In the genomic region with DNA sequence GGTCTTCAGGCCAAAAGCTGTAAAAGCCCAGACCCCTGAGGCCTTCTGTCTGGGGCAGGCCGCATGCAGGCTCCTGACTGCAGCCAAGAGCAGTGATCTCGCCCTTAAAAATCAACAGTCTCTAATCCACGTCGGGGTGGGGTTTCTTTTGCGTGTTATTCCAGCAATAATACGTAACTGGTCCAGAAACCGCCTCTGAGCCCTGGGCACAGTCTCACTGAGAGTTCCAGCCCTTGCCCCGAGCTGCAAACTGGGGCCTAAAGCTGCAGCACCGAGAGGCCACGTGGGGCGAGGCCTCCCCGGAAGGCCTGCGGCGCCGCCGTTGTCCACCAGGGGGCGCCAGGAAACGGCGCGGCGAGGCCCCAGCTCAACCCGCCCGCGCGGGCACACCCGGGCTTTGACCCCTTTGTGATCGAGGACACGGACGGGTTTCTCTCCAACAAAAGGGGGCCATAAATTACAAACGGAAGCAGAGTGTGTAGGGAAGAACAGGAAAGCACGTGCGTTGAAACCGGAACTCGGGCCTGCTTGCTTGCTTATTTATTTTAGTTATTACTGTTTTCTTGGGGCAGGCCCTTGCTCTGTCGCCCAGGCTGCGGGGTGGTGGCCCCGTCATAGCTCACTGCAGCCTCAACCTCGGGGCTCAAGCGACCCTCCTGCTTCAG, we compare ENCODE assay signal across 8 cellular contexts.
DNase-seq lines count a peak whose midpoint lies in the region; ATAC-seq and TF ChIP-seq lines count a peak whose summit lies in the region.

No MANE protein-coding gene starts in this region.

- H3K36me3 ChIP-seq in neutrophil: peaks cover 5% of the 10 kb centered on the region

- POLR2A ChIA-PET in AG04450 (lab: Yijun Ruan, JAX): interaction anchor here (1.1 to 1.5 kb wide), 2 partner anchors 176 to 178 kb away, joined by 3 to 7 read pairs; a partner anchor contains a TSS

- ATAC-seq in GM19043 (IDR thresholded peaks at IDR 0.05; ENCODE audit: low read depth, unreplicated experiment): peak; percentile 70
- peak; percentile 47 for ATAC-seq in foreskin keratinocyte

- DNase-seq in AG04450 (ENCODE audit: low read depth, low spot score) (no peak), KG1 (lab: John Stamatoyannopoulos, UW) (peak; percentile 79), RPMI8226 (peak; percentile 83), foreskin keratinocyte (peak in 1 of 2 donors; percentile 50), substantia nigra (lab: John Stamatoyannopoulos, UW) (peak in 42 of 49 donors; percentile 26 to 87 (median 66))
- DNase-seq in activated effector memory CD4-positive, alpha-beta T cell treated with anti-CD3 and anti-CD28 coated beads, Interleukin-2, amount 50 U/mL, for 16 hours: peak; percentile 94

- H3K27ac ChIP-seq in AG04450 (ENCODE audit: low read depth, low read length): no peak overlapping the region
- peak overlapping the region; percentile 82 for H3K27ac ChIP-seq in foreskin keratinocyte
- peak overlapping the region; percentile 68 for H3K27ac ChIP-seq in neutrophil
- peak overlapping the region; percentile 68 for H3K27ac ChIP-seq in substantia nigra (ENCODE audit: low read depth, low read length, poor library complexity, severe bottlenecking)

- TF ChIP-seq CTCF in AG04450 (IDR thresholded peaks at IDR 0.05; ENCODE audit: low read depth, low read length) (peak; percentile 92), foreskin keratinocyte (conservative IDR thresholded peaks at IDR 0.05) (peak; percentile 98), neutrophil (IDR thresholded peaks at IDR 0.05) (peak; percentile 99)

- H3K27me3 ChIP-seq in AG04450 (ENCODE audit: control insufficient read depth, insufficient read depth, low read length) (peaks cover 6% of the 10 kb centered on the region), foreskin keratinocyte (no peaks in the 10 kb centered on the region), neutrophil (no peaks in the 10 kb centered on the region)

- H3K4me1 ChIP-seq in foreskin keratinocyte (peaks cover 21% of the 10 kb centered on the region), neutrophil (ENCODE audit: control insufficient read depth in 1 of 2, insufficient read depth in 1 of 2, low read depth in 1 of 2, low read length in 1 of 2) (peaks cover 16 to 19% of the 10 kb centered on the region in 2 experiments)

- no peaks in the 10 kb centered on the region; the same call in 1 of the 2 replicates for H3K9me3 ChIP-seq in AG04450 (ENCODE audit: control insufficient read depth, insufficient read depth, low read length)
- H3K9me3 ChIP-seq in neutrophil: no peaks in the 10 kb centered on the region

- H3K4me3 ChIP-seq in AG04450 (ENCODE audit: low read depth, low read length): peak overlapping the region; percentile 20; the same call in 1 of the 2 replicates
- H3K4me3 ChIP-seq in neutrophil (ENCODE audit: low read depth in 1 of 2, low read length in 1 of 2): peak overlapping the region; percentile 56 to 62

- CTCF ChIA-PET in AG04450 (lab: Charles Lee): interaction anchor here (0.5 to 6.9 kb wide), 35 partner anchors 11 to 414 kb away, joined by 3 to 145 read pairs (median 3); a partner anchor contains a TSS
